In genomic region chr1:39142394-39143060, GRCh38 we compare ENCODE assay signal across 10 cellular contexts.
DNase-seq lines count a peak whose midpoint lies in the region; ATAC-seq and TF ChIP-seq lines count a peak whose summit lies in the region.
"Had no signal": no experiment of that assay in that cellular context is flagged by ENCODE, and none has a peak within 500 bp of the region (broad histone marks: within the 10 kb centered on the region; RNA-seq: fewer than 3 reads in every experiment).

No MANE protein-coding gene starts in this region.

- TF ChIP-seq CTCF in GM23338 (conservative IDR thresholded peaks at IDR 0.05; ENCODE audit: low read depth in 2 of 2) (no peak), RWPE1 (conservative IDR thresholded peaks at IDR 0.05; ENCODE audit: low read depth) (no peak)

- peak; percentile 78 for DNase-seq in GM23338 (ENCODE audit: low spot score)
- peak; percentile 84 for DNase-seq in RWPE1 (ENCODE audit: low spot score)
- no peak for DNase-seq in right cardiac atrium
- peak; percentile 85 for DNase-seq in renal cortical epithelial cell (ENCODE audit: low read depth)
- no peak for DNase-seq in mesenteric fat pad (ENCODE audit: low spot score)
- no peak for DNase-seq in NCI-H1436 (lab: John Stamatoyannopoulos, UW)
- DNase-seq in Karpas-422, result no peak
- DNase-seq in T-helper 2 cell, result no peak
- DNase-seq: activated T-cell treated with anti-CD3 and anti-CD28 coated beads, Interleukin-2, amount 50 U/mL, for 48 hours; gastrocnemius medialis had no signal

- H3K27me3 Mint-ChIP-seq in GM23338 (ENCODE audit: insufficient read depth, low read depth, poor library complexity), result peaks cover 2% of the 10 kb centered on the region

- H3K9me2 ChIP-seq in GM23338 (ENCODE audit: insufficient read depth) (no peaks in the 10 kb centered on the region), Karpas-422 (replicated peaks; ENCODE audit: insufficient read depth, low read length) (no peaks in the 10 kb centered on the region)

- no peaks in the 10 kb centered on the region for H3K27me3 ChIP-seq in GM23338 (ENCODE audit: insufficient read depth)
- no peaks in the 10 kb centered on the region for H3K27me3 ChIP-seq in right cardiac atrium (ENCODE audit: control insufficient read depth, insufficient read depth)
- no peaks in the 10 kb centered on the region for H3K27me3 ChIP-seq in Karpas-422 (ENCODE audit: low read length)
- H3K27me3 ChIP-seq: gastrocnemius medialis had no signal

- intact Hi-C loops in right cardiac atrium (cut with DNase I), result no loop called here

- H3F3A ChIP-seq in GM23338 (replicated peaks; ENCODE audit: low read depth), result peaks cover 16% of the 10 kb centered on the region

- ATAC-seq in GM23338, result peak; percentile 65
- ATAC-seq in right cardiac atrium, result peak; percentile 38 to 50
- ATAC-seq: gastrocnemius medialis had no signal

- H4K20me1 ChIP-seq in GM23338 (replicated peaks; ENCODE audit: insufficient read depth) (no peaks in the 10 kb centered on the region), Karpas-422 (ENCODE audit: insufficient read depth, low read depth, low read length) (no peaks in the 10 kb centered on the region)

- CTCF ChIA-PET in RWPE1 (lab: Yijun Ruan, JAX), result interaction anchor here (0.5 to 1.4 kb wide), 4 partner anchors 11 to 79 kb away, joined by 3 to 13 read pairs (median 4); no protein-coding TSS in a partner anchor

- POLR2A ChIA-PET in RWPE1 (lab: Yijun Ruan, JAX; ENCODE audit: low non-redundant PET), result interaction anchor here (1.1 kb wide), 1 partner anchor 37 kb away, joined by 3 read pairs; no protein-coding TSS in a partner anchor

- 75% methylated on average over 3 of the region's 3 CpGs for WGBS in right cardiac atrium

- H3K36me3 ChIP-seq in GM23338 (ENCODE audit: insufficient read depth), result no peaks in the 10 kb centered on the region
- no peaks in the 10 kb centered on the region for H3K36me3 ChIP-seq in Karpas-422 (ENCODE audit: insufficient read depth, low read length)
- H3K36me3 ChIP-seq: gastrocnemius medialis had no signal

- peaks cover 90% of the 10 kb centered on the region for H3K79me2 ChIP-seq in GM23338 (replicated peaks; ENCODE audit: insufficient read depth)
- H3K79me2 ChIP-seq in Karpas-422 (ENCODE audit: low read length), result no peaks in the 10 kb centered on the region

- H3K4me2 ChIP-seq in GM23338 (peak overlapping the region; percentile 53), Karpas-422 (ENCODE audit: low read depth, low read length, poor library complexity, severe bottlenecking) (no peak overlapping the region)

- H3K9ac ChIP-seq in Karpas-422 (ENCODE audit: low read length), result no peak overlapping the region

- peaks cover 7% of the 10 kb centered on the region; the same call in 1 of the 3 replicates for H3K36me3 Mint-ChIP-seq in GM23338 (ENCODE audit: low read depth)

- H3K27ac ChIP-seq in GM23338 (ENCODE audit: low read depth) (peak overlapping the region; percentile 99), RWPE1 (peak overlapping the region; percentile 63), right cardiac atrium (ENCODE audit: low read length) (no peak overlapping the region), Karpas-422 (ENCODE audit: low read length) (no peak overlapping the region)
- H3K27ac ChIP-seq: gastrocnemius medialis had no signal

- H3K27ac Mint-ChIP-seq in GM23338, result peak overlapping the region; percentile 81

- H3K9me3 ChIP-seq in right cardiac atrium (ENCODE audit: control insufficient read depth, low read length), result no peaks in the 10 kb centered on the region
- no peaks in the 10 kb centered on the region for H3K9me3 ChIP-seq in Karpas-422 (ENCODE audit: low read length)
- H3K9me3 ChIP-seq: gastrocnemius medialis had no signal

- H3K4me3 Mint-ChIP-seq in GM23338, result peak overlapping the region; percentile 16; the same call in 2 of the 3 replicates

- H3K9me3 Mint-ChIP-seq in GM23338, result no peaks in the 10 kb centered on the region

- H2AFZ ChIP-seq in GM23338, result no peak overlapping the region
- no peak overlapping the region for H2AFZ ChIP-seq in Karpas-422 (ENCODE audit: low read length)

- H3K4me1 ChIP-seq in GM23338 (ENCODE audit: insufficient read depth) (peaks cover 39% of the 10 kb centered on the region), right cardiac atrium (ENCODE audit: control insufficient read depth, insufficient read depth, low read length) (peaks cover 12% of the 10 kb centered on the region), Karpas-422 (ENCODE audit: low read length) (no peaks in the 10 kb centered on the region)

- H3K4me1 Mint-ChIP-seq in GM23338, result peaks cover 50% of the 10 kb centered on the region

- H3K4me3 ChIP-seq in GM23338, result peak overlapping the region; percentile 18; the same call in 1 of the 2 replicates
- no peak overlapping the region for H3K4me3 ChIP-seq in right cardiac atrium (ENCODE audit: low read length)
- no peak overlapping the region for H3K4me3 ChIP-seq in Karpas-422 (ENCODE audit: low read length)
- H3K4me3 ChIP-seq: gastrocnemius medialis had no signal

TF ChIP-seq in GM23338, 12 proteins besides CTCF, POLR2A, EP300 and RAD21:
- 0 out of 2 replicates have a peak, but pooled peaks have one; percentile 42 for TF ChIP-seq ZNF114 (CRISPR knock-in tag; IDR thresholded peaks at IDR 0.05)
- TF ChIP-seq, protein P1, sequence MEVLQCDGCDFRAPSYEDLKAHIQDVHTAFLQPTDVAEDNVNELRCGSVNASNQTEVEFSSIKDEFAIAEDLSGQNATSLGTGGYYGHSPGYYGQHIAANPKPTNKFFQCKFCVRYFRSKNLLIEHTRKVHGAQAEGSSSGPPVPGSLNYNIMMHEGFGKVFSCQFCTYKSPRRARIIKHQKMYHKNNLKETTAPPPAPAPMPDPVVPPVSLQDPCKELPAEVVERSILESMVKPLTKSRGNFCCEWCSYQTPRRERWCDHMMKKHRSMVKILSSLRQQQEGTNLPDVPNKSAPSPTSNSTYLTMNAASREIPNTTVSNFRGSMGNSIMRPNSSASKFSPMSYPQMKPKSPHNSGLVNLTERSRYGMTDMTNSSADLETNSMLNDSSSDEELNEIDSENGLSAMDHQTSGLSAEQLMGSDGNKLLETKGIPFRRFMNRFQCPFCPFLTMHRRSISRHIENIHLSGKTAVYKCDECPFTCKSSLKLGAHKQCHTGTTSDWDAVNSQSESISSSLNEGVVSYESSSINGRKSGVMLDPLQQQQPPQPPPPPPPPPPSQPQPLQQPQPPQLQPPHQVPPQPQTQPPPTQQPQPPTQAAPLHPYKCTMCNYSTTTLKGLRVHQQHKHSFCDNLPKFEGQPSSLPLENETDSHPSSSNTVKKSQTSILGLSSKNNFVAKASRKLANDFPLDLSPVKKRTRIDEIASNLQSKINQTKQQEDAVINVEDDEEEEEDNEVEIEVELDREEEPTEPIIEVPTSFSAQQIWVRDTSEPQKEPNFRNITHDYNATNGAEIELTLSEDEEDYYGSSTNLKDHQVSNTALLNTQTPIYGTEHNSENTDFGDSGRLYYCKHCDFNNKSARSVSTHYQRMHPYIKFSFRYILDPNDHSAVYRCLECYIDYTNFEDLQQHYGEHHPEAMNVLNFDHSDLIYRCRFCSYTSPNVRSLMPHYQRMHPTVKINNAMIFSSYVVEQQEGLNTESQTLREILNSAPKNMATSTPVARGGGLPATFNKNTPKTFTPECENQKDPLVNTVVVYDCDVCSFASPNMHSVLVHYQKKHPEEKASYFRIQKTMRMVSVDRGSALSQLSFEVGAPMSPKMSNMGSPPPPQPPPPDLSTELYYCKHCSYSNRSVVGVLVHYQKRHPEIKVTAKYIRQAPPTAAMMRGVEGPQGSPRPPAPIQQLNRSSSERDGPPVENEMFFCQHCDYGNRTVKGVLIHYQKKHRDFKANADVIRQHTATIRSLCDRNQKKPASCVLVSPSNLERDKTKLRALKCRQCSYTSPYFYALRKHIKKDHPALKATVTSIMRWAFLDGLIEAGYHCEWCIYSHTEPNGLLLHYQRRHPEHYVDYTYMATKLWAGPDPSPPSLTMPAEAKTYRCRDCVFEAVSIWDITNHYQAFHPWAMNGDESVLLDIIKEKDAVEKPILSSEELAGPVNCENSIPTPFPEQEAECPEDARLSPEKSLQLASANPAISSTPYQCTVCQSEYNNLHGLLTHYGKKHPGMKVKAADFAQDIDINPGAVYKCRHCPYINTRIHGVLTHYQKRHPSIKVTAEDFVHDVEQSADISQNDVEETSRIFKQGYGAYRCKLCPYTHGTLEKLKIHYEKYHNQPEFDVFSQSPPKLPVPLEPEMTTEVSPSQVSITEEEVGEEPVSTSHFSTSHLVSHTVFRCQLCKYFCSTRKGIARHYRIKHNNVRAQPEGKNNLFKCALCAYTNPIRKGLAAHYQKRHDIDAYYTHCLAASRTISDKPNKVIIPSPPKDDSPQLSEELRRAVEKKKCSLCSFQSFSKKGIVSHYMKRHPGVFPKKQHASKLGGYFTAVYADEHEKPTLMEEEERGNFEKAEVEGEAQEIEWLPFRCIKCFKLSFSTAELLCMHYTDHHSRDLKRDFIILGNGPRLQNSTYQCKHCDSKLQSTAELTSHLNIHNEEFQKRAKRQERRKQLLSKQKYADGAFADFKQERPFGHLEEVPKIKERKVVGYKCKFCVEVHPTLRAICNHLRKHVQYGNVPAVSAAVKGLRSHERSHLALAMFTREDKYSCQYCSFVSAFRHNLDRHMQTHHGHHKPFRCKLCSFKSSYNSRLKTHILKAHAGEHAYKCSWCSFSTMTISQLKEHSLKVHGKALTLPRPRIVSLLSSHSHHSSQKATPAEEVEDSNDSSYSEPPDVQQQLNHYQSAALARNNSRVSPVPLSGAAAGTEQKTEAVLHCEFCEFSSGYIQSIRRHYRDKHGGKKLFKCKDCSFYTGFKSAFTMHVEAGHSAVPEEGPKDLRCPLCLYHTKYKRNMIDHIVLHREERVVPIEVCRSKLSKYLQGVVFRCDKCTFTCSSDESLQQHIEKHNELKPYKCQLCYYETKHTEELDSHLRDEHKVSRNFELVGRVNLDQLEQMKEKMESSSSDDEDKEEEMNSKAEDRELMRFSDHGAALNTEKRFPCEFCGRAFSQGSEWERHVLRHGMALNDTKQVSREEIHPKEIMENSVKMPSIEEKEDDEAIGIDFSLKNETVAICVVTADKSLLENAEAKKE (CRISPR knock-in tag; IDR thresholded peaks at IDR 0.05), result peak; percentile 90
- no peak for TF ChIP-seq NANOG (IDR thresholded peaks at IDR 0.05; ENCODE audit: borderline replicate concordance)

Comparison
In these comparisons a context has a peak if more than half of its experiments do, and no peak if none do; other contexts are left out.
1. DNase-seq: peak in GM23338 (single experiment), RWPE1 (single experiment) and renal cortical epithelial cell (single experiment); none in right cardiac atrium (0 of 3), mesenteric fat pad (single experiment), NCI-H1436 (single experiment), Karpas-422 (single experiment) and T-helper 2 cell (0 of 5).
2. H3K27ac ChIP-seq: peak in GM23338 (single experiment) and RWPE1 (single experiment); none in right cardiac atrium (single experiment) and Karpas-422 (single experiment).